Comparison of ENCODE assay signal across 8 cellular contexts in genomic region chr12:56634837-56635538, GRCh38. TPM values are rescaled to one million over a fixed set of nuclear protein-coding genes. Genes with fewer than 3 reads are reported as not detected.
A peak's percentile ranks its signal among the peaks of the same experiment; 100 is the strongest.
DNase-seq lines count a peak whose midpoint lies in the region; ATAC-seq and TF ChIP-seq lines count a peak whose summit lies in the region.

No MANE protein-coding gene starts in this region.

- H3K36me3 ChIP-seq in CD4-positive, alpha-beta memory T cell (ENCODE audit: insufficient read depth, low read length) = peaks cover 24% of the 10 kb centered on the region
- peaks cover 24 to 25% (median 25%) of the 10 kb centered on the region in 3 donors for H3K36me3 ChIP-seq in tibial artery

- no peaks in the 10 kb centered on the region for H3K27me3 Mint-ChIP-seq in CD4-positive, alpha-beta memory T cell
- H3K27me3 Mint-ChIP-seq in natural killer cell (ENCODE audit: low read depth in 2 of 2) = no peaks in the 10 kb centered on the region

- no peaks in the 10 kb centered on the region for H3K9me3 ChIP-seq in CD4-positive, alpha-beta memory T cell (ENCODE audit: control insufficient read depth in 1 of 2, low read length in 2 of 2)
- H3K9me3 ChIP-seq in tibial artery = no peaks in the 10 kb centered on the region

- peaks cover 37 to 76% (median 60%) of the 10 kb centered on the region in 4 donors for H3K4me1 Mint-ChIP-seq in CD4-positive, alpha-beta memory T cell
- H3K4me1 Mint-ChIP-seq in natural killer cell = peaks cover 47 to 69% of the 10 kb centered on the region in 2 donors

- intact Hi-C loops in CD4-positive, alpha-beta memory T cell (cut with micrococcal nuclease) = loop anchor here (5.0 to 10.0 kb wide), 4 partner anchors 452 to 810 kb away; partner anchors contain the start of genes DNAJC14, NAB2, RPL41 and ZC3H10
- intact Hi-C loops in natural killer cell (cut with micrococcal nuclease) = loop anchor here (5.0 kb wide), 2 partner anchors 33 to 273 kb away; partner anchors contain the start of genes APOF and STAT2
- intact Hi-C loops in tibial artery (cut with DNase I; ENCODE audit: low total_unique reads) = loop anchor here (5.0 kb wide), 1 partner anchor 43 kb away; no protein-coding TSS in a partner anchor

- peak; percentile 37 to 56 (median 53) for ATAC-seq in natural killer cell

- H3K4me3 ChIP-seq in CD4-positive, alpha-beta memory T cell (ENCODE audit: low read length in 2 of 2) = peak overlapping the region; percentile 58 to 68
- H3K4me3 ChIP-seq in fibroblast of the aortic adventitia (ENCODE audit: low read depth, low read length) (peak overlapping the region; percentile 92), tibial artery (peak overlapping the region; percentile 63 to 86)

- peak overlapping the region; percentile 86 to 99 (median 98) for H3K4me3 Mint-ChIP-seq in CD4-positive, alpha-beta memory T cell
- peak overlapping the region; percentile 99 for H3K4me3 Mint-ChIP-seq in natural killer cell

- POLR2A ChIA-PET in CD4-positive, alpha-beta memory T cell (lab: Charles Lee; ENCODE audit: partially characterized antibody) = interaction anchor here (0.5 to 10.0 kb wide), 14 partner anchors 11 to 517 kb away, joined by 3 to 210 read pairs (median 6); partner anchors contain the start of genes ATP5F1B, GLS2, NACA and PTGES3

- H3K36me3 Mint-ChIP-seq in CD4-positive, alpha-beta memory T cell = peaks cover 21 to 39% of the 10 kb centered on the region in 2 donors
- H3K36me3 Mint-ChIP-seq in natural killer cell = no peaks in the 10 kb centered on the region

- H3K9me3 Mint-ChIP-seq in CD4-positive, alpha-beta memory T cell = peaks cover 0 to 2% (median 0%) of the 10 kb centered on the region in 8 donors
- H3K9me3 Mint-ChIP-seq in natural killer cell = no peaks in the 10 kb centered on the region

- CTCF ChIA-PET in CD4-positive, alpha-beta memory T cell (lab: Charles Lee; ENCODE audit: partially characterized antibody) = interaction anchor here (1.4 to 3.7 kb wide), 9 partner anchors 11 to 121 kb away, joined by 3 to 68 read pairs (median 32); partner anchors contain the start of genes ATP5F1B and PTGES3

- peak; percentile 60 to 73 (median 63) for DNase-seq in CD4-positive, alpha-beta memory T cell
- DNase-seq in GM20000 (ENCODE audit: low spot score) = peak; percentile 86
- peak; percentile 86 for DNase-seq in RPMI7951 (ENCODE audit: low read depth)
- peak; percentile 52 for DNase-seq in activated gamma-delta T cell (lab: John Stamatoyannopoulos, UW)
- peak; percentile 78 for DNase-seq in fibroblast of the aortic adventitia (ENCODE audit: low read depth)
- peak; percentile 67 for DNase-seq in natural killer cell
- peak; percentile 67 to 88 for DNase-seq in tibial artery

- H3K27ac ChIP-seq in CD4-positive, alpha-beta memory T cell (ENCODE audit: low read depth, low read length) = peak overlapping the region; percentile 81
- H3K27ac ChIP-seq in tibial artery = peak overlapping the region; percentile 88 to 92

- H3K27ac Mint-ChIP-seq in CD4-positive, alpha-beta memory T cell = peak overlapping the region; percentile 82 to 99 (median 98)
- H3K27ac Mint-ChIP-seq in natural killer cell = peak overlapping the region; percentile 91 to 93

- H3K4me1 ChIP-seq in CD4-positive, alpha-beta memory T cell (ENCODE audit: insufficient read depth, low read length) = peaks cover 60% of the 10 kb centered on the region
- peaks cover 0 to 50% (median 46%) of the 10 kb centered on the region in 4 donors for H3K4me1 ChIP-seq in tibial artery

- TF ChIP-seq CTCF in GM20000 (IDR thresholded peaks at IDR 0.05; ENCODE audit: extremely low read depth, missing control alignments) (no peak), LNCAP (IDR thresholded peaks at IDR 0.05) (peak; percentile 45), fibroblast of the aortic adventitia (IDR thresholded peaks at IDR 0.05; ENCODE audit: insufficient read depth, low read length) (peak; percentile 65), natural killer cell (IDR thresholded peaks at IDR 0.05) (no peak), tibial artery (IDR thresholded peaks at IDR 0.05) (peak; percentile 15 to 26)

- H3K27me3 ChIP-seq in CD4-positive, alpha-beta memory T cell (ENCODE audit: insufficient read depth, low read length) = no peaks in the 10 kb centered on the region
- H3K27me3 ChIP-seq in tibial artery = no peaks in the 10 kb centered on the region

RNA-seq across cellular contexts. Expression of gene BAZ2A, which starts 4.9 kb away (rescaled TPM):
- 100 to 1,000 TPM; 206 to 212 TPM for total RNA-seq in CD4-positive, alpha-beta memory T cell
- 10 to 100 TPM in 1 of 2 donors, 1 to 10 TPM in 1; 3.8 to 36.6 TPM for polyA plus RNA-seq in CD4-positive, alpha-beta memory T cell
- 9.9 and 19.6 TPM in 2 replicates for total RNA-seq in RPMI7951 (2014; rRNA removed; shearing (Covaris generic))
- total RNA-seq in fibroblast of the aortic adventitia (ENCODE audit: low replicate concordance) (35.0 and 53.4 TPM in 2 replicates), natural killer cell (100 to 1,000 TPM; 320 to 354 (median 325) TPM)

RNA-seq across cellular contexts. Expression of gene ATP5F1B, which starts 10.8 kb away (rescaled TPM):
- total RNA-seq in CD4-positive, alpha-beta memory T cell = 100 to 1,000 TPM; 243 to 256 TPM
- polyA plus RNA-seq in CD4-positive, alpha-beta memory T cell = 1,000 to 10,000 TPM in 1 of 2 donors, 100 to 1,000 TPM in 1; 771 to 1,156 TPM
- 453 and 475 TPM in 2 replicates for total RNA-seq in RPMI7951 (2014; rRNA removed; shearing (Covaris generic))
- 318 and 385 TPM in 2 replicates for total RNA-seq in fibroblast of the aortic adventitia (ENCODE audit: low replicate concordance)
- total RNA-seq in natural killer cell = 100 to 1,000 TPM; 335 to 378 (median 342) TPM

RNA-seq across cellular contexts. Expression of gene PTGES3, which starts 53.1 kb away (rescaled TPM):
- 100 to 1,000 TPM; 191 to 195 TPM for total RNA-seq in CD4-positive, alpha-beta memory T cell
- 100 to 1,000 TPM; 261 to 353 TPM for polyA plus RNA-seq in CD4-positive, alpha-beta memory T cell
- 153 and 184 TPM in 2 replicates for total RNA-seq in RPMI7951 (2014; rRNA removed; shearing (Covaris generic))
- total RNA-seq in fibroblast of the aortic adventitia (ENCODE audit: low replicate concordance) (51.7 and 129 TPM in 2 replicates), natural killer cell (10 to 100 TPM; 79.2 to 93.8 (median 93.4) TPM)

Comparison
In these comparisons a context has a peak if more than half of its experiments do, and no peak if none do; other contexts are left out.
1. Peak in every context shown above with its lines: DNase-seq, ATAC-seq, H3K4me3 ChIP-seq and H3K27ac ChIP-seq.
2. CTCF ChIP-seq: peak in LNCAP (single experiment), fibroblast of the aortic adventitia (single experiment) and tibial artery (2 of 2); none in GM20000 (single experiment) and natural killer cell (single experiment).